11 cellular contexts compared by ENCODE assay signal in the genomic region with DNA sequence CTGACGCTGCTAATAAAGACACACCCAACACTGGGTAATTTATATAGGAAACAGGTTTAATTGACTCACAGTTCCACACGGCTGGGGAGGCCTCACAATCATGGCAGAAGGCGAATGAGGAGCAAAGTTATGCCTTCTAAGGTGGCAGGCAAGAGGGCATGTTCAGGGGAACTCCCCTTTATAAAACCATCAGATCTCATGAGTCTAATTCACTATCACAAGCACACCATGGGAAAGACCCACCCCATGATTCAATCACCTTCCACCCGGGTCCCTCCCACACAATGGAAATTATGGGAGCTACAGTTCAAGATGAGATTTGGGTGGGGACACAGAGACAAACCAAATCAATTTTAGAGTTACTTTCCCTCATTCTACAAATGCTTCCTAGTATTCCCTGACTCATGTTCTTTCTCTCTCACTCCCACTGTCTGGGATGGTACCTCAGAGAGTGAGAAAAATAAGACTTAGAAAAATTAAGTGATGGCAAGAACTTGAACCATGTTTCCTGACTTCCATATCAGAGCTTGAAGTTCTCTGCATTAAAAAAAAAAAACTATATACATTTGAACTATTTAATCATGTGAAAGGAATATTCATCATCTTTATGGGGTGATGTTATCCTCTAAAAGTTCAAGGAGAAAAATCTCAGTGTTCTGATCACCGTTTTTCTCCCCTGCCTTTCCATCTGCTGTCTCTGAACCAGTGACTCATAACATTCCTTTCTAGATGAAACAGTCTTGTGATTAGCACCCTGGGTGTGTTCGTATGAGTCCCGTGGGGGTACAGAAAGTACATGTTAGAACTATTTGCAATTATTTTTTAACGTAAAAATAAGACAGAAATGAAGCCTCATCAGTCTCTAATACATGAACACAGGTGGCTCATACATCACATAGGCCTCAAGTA.
A peak's percentile ranks its signal among the peaks of the same experiment; 100 is the strongest.
DNase-seq lines count a peak whose midpoint lies in the region; ATAC-seq and TF ChIP-seq lines count a peak whose summit lies in the region.
"Had no signal": no experiment of that assay in that cellular context is flagged by ENCODE, and none has a peak within 500 bp of the region (broad histone marks: within the 10 kb centered on the region; RNA-seq: fewer than 3 reads in every experiment).

No MANE protein-coding gene starts in this region.

- TF ChIP-seq POLR2A in testis (IDR thresholded peaks at IDR 0.05) = no peak

- peak; percentile 86 for ATAC-seq in GM21576 (IDR thresholded peaks at IDR 0.05; ENCODE audit: unreplicated experiment)
- ATAC-seq in HG03571 (IDR thresholded peaks at IDR 0.05; ENCODE audit: unreplicated experiment) = peak; percentile 93
- no peak for ATAC-seq in activated naive CD8-positive, alpha-beta T cell treated with anti-CD3 and anti-CD28 coated beads, Interleukin-2, amount 50 U/mL, for 24 hours

- TF ChIP-seq CTCF in GM06990 (IDR thresholded peaks at IDR 0.05; ENCODE audit: insufficient read depth, low read length, poor library complexity, severe bottlenecking) (no peak), fibroblast of the aortic adventitia (IDR thresholded peaks at IDR 0.05; ENCODE audit: insufficient read depth, low read length) (no peak), testis (IDR thresholded peaks at IDR 0.05) (no peak)

- DNase-seq in GM06990 (ENCODE audit: extremely low read depth, insufficient read length) = peak; percentile 17
- DNase-seq in fibroblast of the aortic adventitia (ENCODE audit: low read depth) = peak; percentile 59
- DNase-seq in activated naive CD8-positive, alpha-beta T cell treated with anti-CD3 and anti-CD28 coated beads, Interleukin-2, amount 50 U/mL, for 24 hours = no peak
- DNase-seq in stimulated activated CD4-positive, alpha-beta T cell treated with anti-CD3 and anti-CD28 coated beads, Interleukin-1b, Interleukin-23, amount 100 ng/mL, for 48 hours = no peak
- DNase-seq in DMS79 treated with DMSO at 0.1 percent for 48 hours (lab: John Stamatoyannopoulos, UW) = no peak
- no peak for DNase-seq in testis
- DNase-seq: NCI-H446 treated with DMSO at 0.1 percent for 48 hours had no signal

- H3K4me3 Mint-ChIP-seq in activated naive CD8-positive, alpha-beta T cell treated with anti-CD3 and anti-CD28 coated beads, Interleukin-2, amount 50 U/mL, for 24 hours = no peak overlapping the region
- H3K4me3 Mint-ChIP-seq: activated naive CD8-positive, alpha-beta T cell; memory B cell had no signal

- intact Hi-C loops in testis (cut with DNase I; ENCODE audit: low total_unique reads) = no loop called here

- H3K27ac Mint-ChIP-seq in activated naive CD8-positive, alpha-beta T cell treated with anti-CD3 and anti-CD28 coated beads, Interleukin-2, amount 50 U/mL, for 24 hours = no peak overlapping the region
- H3K27ac Mint-ChIP-seq: activated naive CD8-positive, alpha-beta T cell; memory B cell had no signal

- no peaks in the 10 kb centered on the region for H3K27me3 Mint-ChIP-seq in activated naive CD8-positive, alpha-beta T cell treated with anti-CD3 and anti-CD28 coated beads, Interleukin-2, amount 50 U/mL, for 24 hours
- H3K27me3 Mint-ChIP-seq: activated naive CD8-positive, alpha-beta T cell had no signal

- H3K9me3 ChIP-seq in testis = no peaks in the 10 kb centered on the region

- peaks cover 4% of the 10 kb centered on the region for H3K4me1 Mint-ChIP-seq in activated naive CD8-positive, alpha-beta T cell treated with anti-CD3 and anti-CD28 coated beads, Interleukin-2, amount 50 U/mL, for 24 hours
- H3K4me1 Mint-ChIP-seq: memory B cell had no signal

- 57 to 64% methylated on average over 8 of the region's 8 CpGs for whole genome bisulfite sequencing in testis, 2 donors

- no peaks in the 10 kb centered on the region for H3K27me3 ChIP-seq in GM06990 (replicated peaks; ENCODE audit: control insufficient read depth, insufficient read depth, low read length)
- no peaks in the 10 kb centered on the region for H3K27me3 ChIP-seq in testis

- H3K36me3 ChIP-seq in GM06990 (ENCODE audit: control insufficient read depth, insufficient read depth, low read length) (no peaks in the 10 kb centered on the region), testis (ENCODE audit: low read depth, missing control alignments) (no peaks in the 10 kb centered on the region)

- H3K4me1 ChIP-seq in testis = no peaks in the 10 kb centered on the region

- no peaks in the 10 kb centered on the region for H3K9me3 Mint-ChIP-seq in activated naive CD8-positive, alpha-beta T cell treated with anti-CD3 and anti-CD28 coated beads, Interleukin-2, amount 50 U/mL, for 24 hours

- H3K4me3 ChIP-seq in GM06990 (replicated peaks; ENCODE audit: low read depth, low read length) = no peak overlapping the region
- H3K4me3 ChIP-seq in fibroblast of the aortic adventitia (ENCODE audit: low read depth, low read length) = no peak overlapping the region
- no peak overlapping the region for H3K4me3 ChIP-seq in testis

- no peaks in the 10 kb centered on the region for H3K36me3 Mint-ChIP-seq in activated naive CD8-positive, alpha-beta T cell treated with anti-CD3 and anti-CD28 coated beads, Interleukin-2, amount 50 U/mL, for 24 hours (ENCODE audit: low read depth)
- H3K36me3 Mint-ChIP-seq: activated naive CD8-positive, alpha-beta T cell; memory B cell had no signal

- peak overlapping the region in 1 of 2 donors; percentile 42 for H3K27ac ChIP-seq in testis

Comparison
In these comparisons a context has a peak if more than half of its experiments do, and no peak if none do; other contexts are left out.
1. DNase-seq: peak in GM06990 (single experiment) and fibroblast of the aortic adventitia (single experiment); none in activated naive CD8-positive, alpha-beta T cell treated with anti-CD3 and anti-CD28 coated beads, Interleukin-2, amount 50 U/mL, for 24 hours (single experiment), stimulated activated CD4-positive, alpha-beta T cell treated with anti-CD3 and anti-CD28 coated beads, Interleukin-1b, Interleukin-23, amount 100 ng/mL, for 48 hours (single experiment), DMS79 treated with DMSO at 0.1 percent for 48 hours (single experiment) and testis (single experiment).